17 cellular contexts compared by ENCODE assay signal in genomic region chr6:98808522-98809210, GRCh38. TPM values are rescaled to one million over a fixed set of nuclear protein-coding genes. Genes with fewer than 3 reads are reported as not detected.
"Had no signal": no experiment of that assay in that cellular context is flagged by ENCODE, and none has a peak within 500 bp of the region (broad histone marks: within the 10 kb centered on the region; RNA-seq: fewer than 3 reads in every experiment).

No MANE protein-coding gene starts in this region.

- DNase-seq: activated CD4-positive, alpha-beta T cell treated with anti-CD3 and anti-CD28 coated beads, Interleukin-2, amount 50 U/mL, for 4 hours; activated CD8-positive, alpha-beta memory T cell treated with anti-CD3 and anti-CD28 coated beads, Interleukin-2, amount 10 ng/mL, durations not matched to agents 7 days and 5 days; activated effector memory CD4-positive, alpha-beta T cell treated with Interleukin-2 at 50 U/mL for 16 hours; activated T-cell treated with anti-CD3 and anti-CD28 coated beads, Interleukin-2, amount 50 U/mL, for 24 hours; cortex of kidney; effector memory CD4-positive, alpha-beta T cell; hippocampal formation; lower lobe of right lung had no signal

- H3K9me3 ChIP-seq: lower lobe of right lung, tibial nerve had no signal

- H2AFZ ChIP-seq: neural progenitor cell had no signal

- H3K4me2 ChIP-seq: neural progenitor cell, smooth muscle cell had no signal

- ATAC-seq: activated CD4-positive, CD25-positive, alpha-beta regulatory T cell treated with anti-CD3 and anti-CD28 coated beads, Interleukin-2, amount 50 U/mL, for 24 hours; activated CD8-positive, alpha-beta memory T cell treated with anti-CD3 and anti-CD28 coated beads, Interleukin-2, amount 10 ng/mL, durations not matched to agents 7 days and 5 days; lower lobe of right lung; stimulated activated effector memory CD8-positive, alpha-beta T cell treated with anti-CD3 and anti-CD28 coated beads, Interleukin-12 subunit alpha, Interleukin-12 subunit beta, amount 100 ng/mL, for 72 hours had no signal

- H3K36me3 ChIP-seq: cardiac muscle cell, lower lobe of right lung, neural progenitor cell, tibial nerve had no signal

- H3K4me1 ChIP-seq: lower lobe of right lung, tibial nerve had no signal

- H3K27me3 ChIP-seq: cardiac muscle cell, neural progenitor cell, tibial nerve had no signal

- H3K27ac ChIP-seq: cardiac muscle cell, lower lobe of right lung, neural progenitor cell, tibial nerve had no signal

- H3K4me3 ChIP-seq: cardiac muscle cell, lower lobe of right lung, neural progenitor cell, smooth muscle cell, tibial nerve had no signal

RNA-seq across cellular contexts. Expression of gene POU3F2, which starts 25.7 kb away (rescaled TPM):
- total RNA-seq: activated CD8-positive, alpha-beta memory T cell treated with anti-CD3 and anti-CD28 coated beads, Interleukin-2, amount 10 ng/mL, durations not matched to agents 7 days and 5 days; epithelial cell of proximal tubule; glomerular endothelial cell; lower lobe of right lung; mesothelial cell of epicardium; smooth muscle cell had no signal
